In the genomic region with DNA sequence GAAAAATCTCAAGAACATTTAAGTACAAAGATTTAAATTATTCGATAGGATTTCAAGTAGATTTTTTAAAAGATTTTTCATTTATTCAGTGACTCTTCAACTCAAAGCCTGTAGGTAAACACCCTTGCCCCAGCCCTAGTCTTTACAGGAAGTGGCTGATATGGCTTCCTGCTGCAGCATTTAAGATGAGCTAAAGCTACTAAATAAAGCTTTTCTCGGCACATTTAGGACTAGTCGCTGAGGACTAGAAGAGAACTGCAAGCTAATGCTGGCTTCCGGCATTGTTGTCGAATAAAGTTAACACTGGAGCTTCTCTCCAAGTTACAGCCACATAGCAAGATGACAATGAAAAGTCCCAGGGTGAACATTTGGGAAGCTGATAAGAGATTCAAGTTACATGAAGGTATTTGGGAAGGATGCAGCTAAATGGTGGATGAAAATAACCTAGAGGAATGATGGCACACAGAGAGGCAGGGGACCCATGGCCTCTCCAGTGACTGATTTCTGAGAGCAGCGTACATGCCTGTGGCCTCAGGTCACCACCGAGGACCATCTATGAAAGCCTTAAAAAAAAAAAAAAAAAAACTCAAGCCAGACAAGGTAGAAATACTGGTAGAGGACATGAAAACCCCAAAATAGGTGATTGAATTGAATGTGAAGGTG, we compare ENCODE assay signal across 11 cellular contexts.
DNase-seq lines count a peak whose midpoint lies in the region; ATAC-seq, FAIRE-seq and TF ChIP-seq lines count a peak whose summit lies in the region.
"Had no signal": no experiment of that assay in that cellular context is flagged by ENCODE, and none has a peak within 500 bp of the region (broad histone marks: within the 10 kb centered on the region; RNA-seq: fewer than 3 reads in every experiment).

No MANE protein-coding gene starts in this region.

- no peaks in the 10 kb centered on the region for H3K79me2 ChIP-seq in HepG2 (ENCODE audit: insufficient read depth, low read length)

- FAIRE-seq in HepG2 (lab: Jason Lieb, UNC): no peak

- no peaks in the 10 kb centered on the region for H3K27me3 ChIP-seq in right lobe of liver
- H3K27me3 ChIP-seq in HepG2 (ENCODE audit: control insufficient read depth in 1 of 2, insufficient read depth in 2 of 2, low read length in 2 of 2): no peaks in the 10 kb centered on the region
- no peaks in the 10 kb centered on the region for H3K27me3 ChIP-seq in upper lobe of right lung
- H3K27me3 ChIP-seq in transverse colon: no peaks in the 10 kb centered on the region
- H3K27me3 ChIP-seq: heart left ventricle had no signal

- H3K4me3 ChIP-seq in right lobe of liver: no peak overlapping the region
- no peak overlapping the region for H3K4me3 ChIP-seq in HepG2 (replicated peaks in 1 of 3; ENCODE audit: insufficient read depth in 1 of 3, low read depth in 2 of 3, low read length in 3 of 3)
- H3K4me3 ChIP-seq in upper lobe of right lung: no peak overlapping the region
- H3K4me3 ChIP-seq in transverse colon: no peak overlapping the region
- H3K4me3 ChIP-seq: heart left ventricle had no signal

- POLR2A ChIA-PET in HepG2 (lab: Yijun Ruan, JAX): no interaction called here

- H3K9me3 ChIP-seq in right lobe of liver: no peaks in the 10 kb centered on the region
- no peaks in the 10 kb centered on the region for H3K9me3 ChIP-seq in HepG2 (ENCODE audit: low read length)
- H3K9me3 ChIP-seq in KOPT-K1 (ENCODE audit: insufficient read depth, low read length, poor library complexity, severe bottlenecking): peaks cover 14% of the 10 kb centered on the region
- no peaks in the 10 kb centered on the region for H3K9me3 ChIP-seq in upper lobe of right lung
- no peaks in the 10 kb centered on the region for H3K9me3 ChIP-seq in transverse colon
- H3K9me3 ChIP-seq: heart left ventricle had no signal

- CTCF ChIA-PET in HepG2 (lab: Yijun Ruan, JAX; ENCODE audit: low intra/inter-chr PET ratio, low total read pairs): no interaction called here

- no peaks in the 10 kb centered on the region for H4K20me1 ChIP-seq in HepG2 (ENCODE audit: insufficient read depth, low read length)

- no peak overlapping the region for H3K4me2 ChIP-seq in HepG2 (ENCODE audit: low read depth, low read length)

- H3K4me1 ChIP-seq in right lobe of liver (peaks cover 0 to under 1% (median under 1%) of the 10 kb centered on the region in 4 donors), HepG2 (ENCODE audit: insufficient read depth, low read length) (no peaks in the 10 kb centered on the region), upper lobe of right lung (no peaks in the 10 kb centered on the region), transverse colon (peaks cover 0 to 5% (median 0%) of the 10 kb centered on the region in 4 donors)

- H3K36me3 ChIP-seq in right lobe of liver (no peaks in the 10 kb centered on the region), HepG2 (replicated peaks in 1 of 2; ENCODE audit: control insufficient read depth in 1 of 2, insufficient read depth in 2 of 2, low read length in 2 of 2) (no peaks in the 10 kb centered on the region), KOPT-K1 (ENCODE audit: insufficient read depth, low read length) (no peaks in the 10 kb centered on the region), upper lobe of right lung (no peaks in the 10 kb centered on the region), transverse colon (no peaks in the 10 kb centered on the region)
- H3K36me3 ChIP-seq: heart left ventricle had no signal

- peaks cover 3% of the 10 kb centered on the region for H3K9me3 Mint-ChIP-seq in activated naive CD8-positive, alpha-beta T cell treated with anti-CD3 and anti-CD28 coated beads, Interleukin-2, amount 50 U/mL, for 24 hours

- no TSS peak for BruUV-seq in HepG2 (replicated peaks; lab: Mats Ljungman, UMichigan)

- H3K9ac ChIP-seq in HepG2 (ENCODE audit: insufficient read depth, low read depth, low read length): no peak overlapping the region

- 73% methylated on average over 7 of the region's 7 CpGs for WGBS in right lobe of liver (ENCODE audit: insufficient coverage, low coverage, low lambda C conversion rate, missing lambda C conversion rate)
- 97% methylated on average over 7 of the region's 7 CpGs for WGBS in HepG2 (ENCODE audit: low lambda C conversion rate)
- WGBS in transverse colon (ENCODE audit: low coverage in 1 of 2), 2 donors: 71 to 88% methylated on average over 3 to 7 of the region's 7 CpGs

- no peak for TF ChIP-seq CTCF in right lobe of liver (IDR thresholded peaks at IDR 0.05)
- TF ChIP-seq CTCF in HepG2 (CRISPR knock-in tag; IDR thresholded peaks at IDR 0.05): no peak
- TF ChIP-seq CTCF in upper lobe of right lung (IDR thresholded peaks at IDR 0.05): no peak
- TF ChIP-seq CTCF in transverse colon (IDR thresholded peaks at IDR 0.05): no peak

- peak overlapping the region; percentile 45 for H3K4me3 Mint-ChIP-seq in activated naive CD8-positive, alpha-beta T cell treated with anti-CD3 and anti-CD28 coated beads, Interleukin-2, amount 50 U/mL, for 24 hours
- H3K4me3 Mint-ChIP-seq: brain had no signal

- no peak overlapping the region for H2AFZ ChIP-seq in HepG2 (ENCODE audit: low read length)

- no peak for TF ChIP-seq EP300 in HepG2 (IDR thresholded peaks at IDR 0.05; ENCODE audit: low read depth in 2 of 2, low read length in 2 of 2)
- TF ChIP-seq EP300 in HepG2 (CRISPR knock-in tag; IDR thresholded peaks at IDR 0.05; ENCODE audit: borderline replicate concordance): no peak
- no peak for TF ChIP-seq EP300 in transverse colon (IDR thresholded peaks at IDR 0.05; ENCODE audit: low read depth)

- TF ChIP-seq POLR2A in right lobe of liver (IDR thresholded peaks at IDR 0.05): no peak
- no peak for TF ChIP-seq POLR2A in HepG2 (IDR thresholded peaks at IDR 0.05; ENCODE audit: insufficient read depth in 1 of 2, low read depth in 2 of 2, low read length in 2 of 2)
- TF ChIP-seq POLR2A in transverse colon (IDR thresholded peaks at IDR 0.05): no peak

- peak in 3 of 4 donors; percentile 31 to 47 (median 38) for ATAC-seq in right lobe of liver
- ATAC-seq in HepG2: no peak
- ATAC-seq in activated naive CD8-positive, alpha-beta T cell treated with anti-CD3 and anti-CD28 coated beads, Interleukin-2, amount 50 U/mL, for 24 hours: peak; percentile 34
- ATAC-seq in upper lobe of right lung: peak; percentile 33
- ATAC-seq in HG02798 (IDR thresholded peaks at IDR 0.05; ENCODE audit: poor library complexity, unreplicated experiment): no peak
- ATAC-seq in HG03039 (IDR thresholded peaks at IDR 0.05; ENCODE audit: unreplicated experiment): no peak
- ATAC-seq: heart left ventricle had no signal

- H3K27ac Mint-ChIP-seq in activated naive CD8-positive, alpha-beta T cell treated with anti-CD3 and anti-CD28 coated beads, Interleukin-2, amount 50 U/mL, for 24 hours: peak overlapping the region; percentile 83

- H3K27ac ChIP-seq in right lobe of liver: no peak overlapping the region
- no peak overlapping the region for H3K27ac ChIP-seq in HepG2 (ENCODE audit: extremely low read length, insufficient read depth, low read length)
- H3K27ac ChIP-seq in KOPT-K1 (ENCODE audit: low read depth, low read length, poor library complexity, severe bottlenecking): peak overlapping the region; percentile 90
- H3K27ac ChIP-seq in upper lobe of right lung: peak overlapping the region; percentile 55
- peak overlapping the region in 1 of 4 donors; percentile 18 for H3K27ac ChIP-seq in transverse colon
- H3K27ac ChIP-seq: HL-60 had no signal

- peaks cover 55% of the 10 kb centered on the region for H3K4me1 Mint-ChIP-seq in activated naive CD8-positive, alpha-beta T cell treated with anti-CD3 and anti-CD28 coated beads, Interleukin-2, amount 50 U/mL, for 24 hours

- in situ Hi-C loops in HepG2 (cut with HindIII; ENCODE audit: extremely low pct_ligation_motif_present, low pct_unique_long_range_greater_than_20kb) (no loop called here), transverse colon (cut with MboI; ENCODE audit: low pct_ligation_motif_present in 1 of 4, low pct_unique_long_range_greater_than_20kb in 1 of 4, low sequenced_read_pairs in 3 of 4) (no loop called here)

- H3K27me3 Mint-ChIP-seq in activated naive CD8-positive, alpha-beta T cell treated with anti-CD3 and anti-CD28 coated beads, Interleukin-2, amount 50 U/mL, for 24 hours: no peaks in the 10 kb centered on the region

- H3K36me3 Mint-ChIP-seq in activated naive CD8-positive, alpha-beta T cell treated with anti-CD3 and anti-CD28 coated beads, Interleukin-2, amount 50 U/mL, for 24 hours (ENCODE audit: low read depth): no peaks in the 10 kb centered on the region
- H3K36me3 Mint-ChIP-seq: brain had no signal

- intact Hi-C loops in right lobe of liver (cut with DNase I) (no loop called here), HepG2 (cut with micrococcal nuclease; ENCODE audit: unreplicated experiment) (no loop called here), upper lobe of right lung (cut with DNase I) (no loop called here), transverse colon (cut with DNase I; ENCODE audit: low total_unique reads) (no loop called here)

- no peak for TF ChIP-seq RAD21 in HepG2 (CRISPR knock-in tag; IDR thresholded peaks at IDR 0.05)

- DNase-seq in right lobe of liver (no peak), HepG2 (ENCODE audit: low spot score) (no peak), upper lobe of right lung (no peak), transverse colon (no peak)
- no peak for DNase-seq in activated naive CD8-positive, alpha-beta T cell treated with anti-CD3 and anti-CD28 coated beads, Interleukin-2, amount 50 U/mL, for 24 hours
- DNase-seq: heart left ventricle had no signal

TF ChIP-seq in HepG2, 621 proteins besides CTCF, POLR2A, EP300 and RAD21 (continues in another document):
- TF ChIP-seq, protein P1, sequence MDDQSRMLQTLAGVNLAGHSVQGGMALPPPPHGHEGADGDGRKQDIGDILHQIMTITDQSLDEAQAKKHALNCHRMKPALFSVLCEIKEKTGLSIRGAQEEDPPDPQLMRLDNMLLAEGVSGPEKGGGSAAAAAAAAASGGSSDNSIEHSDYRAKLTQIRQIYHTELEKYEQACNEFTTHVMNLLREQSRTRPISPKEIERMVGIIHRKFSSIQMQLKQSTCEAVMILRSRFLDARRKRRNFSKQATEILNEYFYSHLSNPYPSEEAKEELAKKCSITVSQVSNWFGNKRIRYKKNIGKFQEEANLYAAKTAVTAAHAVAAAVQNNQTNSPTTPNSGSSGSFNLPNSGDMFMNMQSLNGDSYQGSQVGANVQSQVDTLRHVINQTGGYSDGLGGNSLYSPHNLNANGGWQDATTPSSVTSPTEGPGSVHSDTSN (CRISPR knock-in tag; IDR thresholded peaks at IDR 0.05; ENCODE audit: borderline replicate concordance): no peak
- TF ChIP-seq ZNF468 (CRISPR knock-in tag; IDR thresholded peaks at IDR 0.05): no peak
- TF ChIP-seq, protein P2, sequence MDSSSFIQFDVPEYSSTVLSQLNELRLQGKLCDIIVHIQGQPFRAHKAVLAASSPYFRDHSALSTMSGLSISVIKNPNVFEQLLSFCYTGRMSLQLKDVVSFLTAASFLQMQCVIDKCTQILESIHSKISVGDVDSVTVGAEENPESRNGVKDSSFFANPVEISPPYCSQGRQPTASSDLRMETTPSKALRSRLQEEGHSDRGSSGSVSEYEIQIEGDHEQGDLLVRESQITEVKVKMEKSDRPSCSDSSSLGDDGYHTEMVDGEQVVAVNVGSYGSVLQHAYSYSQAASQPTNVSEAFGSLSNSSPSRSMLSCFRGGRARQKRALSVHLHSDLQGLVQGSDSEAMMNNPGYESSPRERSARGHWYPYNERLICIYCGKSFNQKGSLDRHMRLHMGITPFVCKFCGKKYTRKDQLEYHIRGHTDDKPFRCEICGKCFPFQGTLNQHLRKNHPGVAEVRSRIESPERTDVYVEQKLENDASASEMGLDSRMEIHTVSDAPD (CRISPR knock-in tag; IDR thresholded peaks at IDR 0.05): no peak

Comparison
In these comparisons a context has a peak if more than half of its experiments do, and no peak if none do; other contexts are left out.
1. ATAC-seq: peak in right lobe of liver (3 of 4), activated naive CD8-positive, alpha-beta T cell treated with anti-CD3 and anti-CD28 coated beads, Interleukin-2, amount 50 U/mL, for 24 hours (single experiment) and upper lobe of right lung (single experiment); none in HepG2 (single experiment), HG02798 (single experiment) and HG03039 (single experiment).
2. H3K27ac ChIP-seq: peak in KOPT-K1 (single experiment) and upper lobe of right lung (single experiment); none in right lobe of liver (0 of 3) and HepG2 (single experiment).